Comparison of ENCODE assay signal across 8 cellular contexts in genomic region chr1:169794530-169795416, GRCh38. TPM values are rescaled to one million over a fixed set of nuclear protein-coding genes. Genes with fewer than 3 reads are reported as not detected.
DNase-seq lines count a peak whose midpoint lies in the region; ATAC-seq and TF ChIP-seq lines count a peak whose summit lies in the region.

Gene METTL18 (minus strand): TSS chr1:169794907. CDS start chr1:169793695, 1,212 bp downstream.

- H3K27ac Mint-ChIP-seq in immature natural killer cell, result peak within 1 kb of the TSS; percentile 96 to 99 (median 99)

- peak within 1 kb of the TSS; percentile 96 to 100 (median 99) for H3K4me3 Mint-ChIP-seq in immature natural killer cell

- H3K27me3 Mint-ChIP-seq in immature natural killer cell (ENCODE audit: low read depth in 3 of 3), result peaks cover 0 to 6% (median 5%) of the 10 kb centered on the region in 3 donors

- CTCF ChIA-PET in AG04449 (lab: Yijun Ruan, JAX), result interaction anchor here (8.2 kb wide), 1 partner anchor 15 kb away, joined by 58 read pairs; no protein-coding TSS in a partner anchor

- H3K4me1 Mint-ChIP-seq in immature natural killer cell, result peaks cover 40 to 59% of the 10 kb centered on the region in 2 donors

- H3K4me3 ChIP-seq in AG04449 (ENCODE audit: low read depth, low read length) (peak within 1 kb of the TSS; percentile 81), WI38 (ENCODE audit: low read depth, low read length) (peak within 1 kb of the TSS; percentile 90), cardiac fibroblast (replicated peaks in 1 of 2; ENCODE audit: low read depth in 2 of 2, low read length in 2 of 2) (peak within 1 kb of the TSS; percentile 82 to 83)

- DNase-seq in AG04449 (ENCODE audit: low read depth, low spot score) (peak; percentile 80), NCI-H2227 treated with DMSO at 0.1 percent for 48 hours (lab: John Stamatoyannopoulos, UW) (peak; percentile 91), cardiac fibroblast (ENCODE audit: low read depth in 2 of 2) (peak; percentile 98), immature natural killer cell (peak; percentile 90 to 94 (median 92)), smooth muscle cell of the brain vasculature (ENCODE audit: low read depth, low spot score) (peak; percentile 90)

- TF ChIP-seq CTCF in AG04449 (IDR thresholded peaks at IDR 0.05; ENCODE audit: insufficient read depth, low read length, missing control alignments) (no peak), WI38 (IDR thresholded peaks at IDR 0.05; ENCODE audit: low read depth, low read length) (no peak), cardiac fibroblast (IDR thresholded peaks at IDR 0.05; ENCODE audit: low read depth, low read length) (no peak)

- peaks cover 14 to 16% (median 16%) of the 10 kb centered on the region in 3 donors for H3K36me3 Mint-ChIP-seq in immature natural killer cell

- POLR2A ChIA-PET in AG04449 (lab: Yijun Ruan, JAX), result no interaction called here

- ATAC-seq in GM18907 (IDR thresholded peaks at IDR 0.05; ENCODE audit: unreplicated experiment) (peak; percentile 97), HG03159 (IDR thresholded peaks at IDR 0.05; ENCODE audit: unreplicated experiment) (peak; percentile 94)

- H3K9me3 Mint-ChIP-seq in immature natural killer cell, result no peaks in the 10 kb centered on the region

RNA-seq across cellular contexts. Expression of gene METTL18, which starts in this region (rescaled TPM):
- 10 to 100 TPM; 18.8 to 27.3 (median 22.7) TPM for polyA plus RNA-seq in immature natural killer cell

Comparison
In these comparisons a context has a peak if more than half of its experiments do, and no peak if none do; other contexts are left out.
1. Peak in every context shown above with its lines: DNase-seq, ATAC-seq and H3K4me3 ChIP-seq.